ENCODE assay signal across 11 cellular contexts in genomic region chr1:15570861-15571260, GRCh38.
"Had no signal": no experiment of that assay in that cellular context is flagged by ENCODE, and none has a peak within 500 bp of the region (broad histone marks: within the 10 kb centered on the region; RNA-seq: fewer than 3 reads in every experiment).

No MANE protein-coding gene starts in this region.

- H3K9me3 Mint-ChIP-seq: activated naive CD4-positive, alpha-beta T cell treated with anti-CD3 and anti-CD28 coated beads, Interleukin-2, amount 10 ng/mL, durations not matched to agents 7 days and 5 days; activated T-helper 2 cell treated with anti-CD3 and anti-CD28 coated beads, Interferon-gamma antibody, Interleukin-2, Interleukin-4, amounts not matched to agents 10 μg/mL and 5 μg/mL and 100 μg/mL, durations not matched to agents 14 hours and 24 hours and 36 hours; endodermal cell; immature natural killer cell; neural progenitor cell; T-helper 2 cell treated with Interferon-gamma antibody and Interleukin-4, amounts not matched to agents 5 μg/mL and 100 μg/mL, for 36 hours had no signal

- H3K27me3 Mint-ChIP-seq: activated naive CD4-positive, alpha-beta T cell treated with anti-CD3 and anti-CD28 coated beads, Interleukin-2, amount 10 ng/mL, durations not matched to agents 7 days and 5 days had no signal

- H3K36me3 ChIP-seq: ovary had no signal

- H3K9me3 ChIP-seq: heart left ventricle, ovary, thoracic aorta had no signal

- H3K27me3 ChIP-seq: heart left ventricle, neural progenitor cell, ovary had no signal

- H3K9ac ChIP-seq: neural progenitor cell had no signal

- DNase-seq: activated naive CD4-positive, alpha-beta T cell treated with anti-CD3 and anti-CD28 coated beads, Interleukin-2, amount 10 ng/mL, durations not matched to agents 7 days and 5 days; dermis blood vessel endothelial cell; endodermal cell; heart left ventricle; immature natural killer cell; ovary; stimulated activated CD4-positive, alpha-beta T cell treated with anti-CD3 and anti-CD28 coated beads, Interleukin-1b, Interleukin-23, amount 100 ng/mL, for 48 hours had no signal

- H3K4me2 ChIP-seq: neural progenitor cell had no signal

- H3K4me3 ChIP-seq: heart left ventricle, neural progenitor cell, ovary, thoracic aorta had no signal

- H3K4me1 Mint-ChIP-seq: activated naive CD4-positive, alpha-beta T cell treated with anti-CD3 and anti-CD28 coated beads, Interleukin-2, amount 10 ng/mL, durations not matched to agents 7 days and 5 days; endodermal cell; immature natural killer cell had no signal

- H3K27ac ChIP-seq: heart left ventricle, neural progenitor cell, ovary, thoracic aorta had no signal

- H2AFZ ChIP-seq: neural progenitor cell had no signal

- H3K27ac Mint-ChIP-seq: activated naive CD4-positive, alpha-beta T cell treated with anti-CD3 and anti-CD28 coated beads, Interleukin-2, amount 10 ng/mL, durations not matched to agents 7 days and 5 days; endodermal cell; neural progenitor cell; T-helper 2 cell treated with Interferon-gamma antibody and Interleukin-4, amounts not matched to agents 5 μg/mL and 100 μg/mL, for 36 hours had no signal

- ATAC-seq: heart left ventricle had no signal

- H3K4me3 Mint-ChIP-seq: activated naive CD4-positive, alpha-beta T cell treated with anti-CD3 and anti-CD28 coated beads, Interleukin-2, amount 10 ng/mL, durations not matched to agents 7 days and 5 days; endodermal cell; immature natural killer cell; neural progenitor cell; T-helper 2 cell treated with Interferon-gamma antibody and Interleukin-4, amounts not matched to agents 5 μg/mL and 100 μg/mL, for 36 hours had no signal
